31 cellular contexts compared by ENCODE assay signal in genomic region chr9:93533863-93534262, GRCh38. TPM values are rescaled to one million over a fixed set of nuclear protein-coding genes. Genes with fewer than 3 reads are reported as not detected.
DNase-seq lines count a peak whose midpoint lies in the region; ATAC-seq and TF ChIP-seq lines count a peak whose summit lies in the region.
"Had no signal": no experiment of that assay in that cellular context is flagged by ENCODE, and none has a peak within 500 bp of the region (broad histone marks: within the 10 kb centered on the region; RNA-seq: fewer than 3 reads in every experiment).

No MANE protein-coding gene starts in this region.

- H3K4me1 ChIP-seq in mesendoderm (ENCODE audit: control insufficient read depth, low read depth, low read length) = no peaks in the 10 kb centered on the region
- no peaks in the 10 kb centered on the region for H3K4me1 ChIP-seq in colonic mucosa
- H3K4me1 ChIP-seq: foreskin keratinocyte, left lung, pancreas, right atrium auricular region had no signal

- POLR2A ChIA-PET in HEK293T (lab: Yijun Ruan, JAX) = no interaction called here

- H3K18ac ChIP-seq in mesendoderm (ENCODE audit: low read length) = no peak overlapping the region

- H3K9me3 ChIP-seq in colonic mucosa = no peaks in the 10 kb centered on the region
- H3K9me3 ChIP-seq: adrenal gland, left lung, pancreas, right atrium auricular region, thoracic aorta had no signal

- H3K4me1 Mint-ChIP-seq in activated T-helper 17 cell treated with anti-CD3 and anti-CD28 coated beads, Interleukin-2, amount 50 U/mL, for 72 hours = peaks cover 11% of the 10 kb centered on the region
- H3K4me1 Mint-ChIP-seq: mesothelial cell of epicardium had no signal

- WGBS in mesendoderm (ENCODE audit: extremely low coverage, insufficient coverage, low lambda C conversion rate) = no CpG with 5 or more reads among the region's 8 CpGs

- no peak overlapping the region for H2BK120ac ChIP-seq in mesendoderm (ENCODE audit: low read depth, low read length)

- H3K27ac ChIP-seq in mesendoderm (ENCODE audit: low read depth, low read length) (no peak overlapping the region), colonic mucosa (no peak overlapping the region)
- H3K27ac ChIP-seq: adrenal gland, foreskin keratinocyte, left lung, pancreas, right atrium auricular region, thoracic aorta had no signal

- H3K9ac ChIP-seq in mesendoderm (ENCODE audit: low read length) (no peak overlapping the region), colonic mucosa (ENCODE audit: low read depth in 2 of 2, low read length in 2 of 2) (no peak overlapping the region)

- H2AK5ac ChIP-seq in mesendoderm (ENCODE audit: low read length) = no peak overlapping the region

- H3K4me3 ChIP-seq in GM12864 (ENCODE audit: low read depth, low read length) (no peak overlapping the region), mesendoderm (ENCODE audit: low read length) (no peak overlapping the region), colonic mucosa (no peak overlapping the region)
- H3K4me3 ChIP-seq: adrenal gland, left lung, pancreas, right atrium auricular region, thoracic aorta had no signal

- ATAC-seq in activated T-helper 17 cell treated with anti-CD3 and anti-CD28 coated beads, Interleukin-2, amount 50 U/mL, for 72 hours (replicated peaks) = no peak
- ATAC-seq in HG03442 (IDR thresholded peaks at IDR 0.05; ENCODE audit: unreplicated experiment) = no peak
- ATAC-seq: esophagus mucosa; foreskin keratinocyte; left lung; naive thymus-derived CD8-positive, alpha-beta T cell; pancreas; PC-3; Right ventricle myocardium inferior had no signal

- peaks cover 3% of the 10 kb centered on the region for H3K36me3 ChIP-seq in mesendoderm (ENCODE audit: control insufficient read depth, insufficient read depth, low read length)
- no peaks in the 10 kb centered on the region for H3K36me3 ChIP-seq in colonic mucosa

- H2BK5ac ChIP-seq in mesendoderm (ENCODE audit: low read length) = no peak overlapping the region

- intact Hi-C loops in colonic mucosa (cut with DNase I) = loop anchor here (10.0 kb wide), 1 partner anchor 259 kb away; no protein-coding TSS in a partner anchor

- H3K4me2 ChIP-seq in mesendoderm (ENCODE audit: low read length) = no peak overlapping the region

- no peaks in the 10 kb centered on the region for H3K79me2 ChIP-seq in mesendoderm (ENCODE audit: control insufficient read depth, insufficient read depth, low read length)

- H3K27me3 Mint-ChIP-seq in activated T-helper 17 cell treated with anti-CD3 and anti-CD28 coated beads, Interleukin-2, amount 50 U/mL, for 72 hours = no peaks in the 10 kb centered on the region
- H3K27me3 Mint-ChIP-seq: IgD-negative memory B cell; naive thymus-derived CD8-positive, alpha-beta T cell had no signal

- peak; percentile 5 for TF ChIP-seq CTCF in GM12864 (IDR thresholded peaks at IDR 0.05; ENCODE audit: low read depth, low read length, missing control alignments)
- no peak for TF ChIP-seq CTCF in colonic mucosa (IDR thresholded peaks at IDR 0.05)

- CTCF ChIA-PET in HEK293T (lab: Yijun Ruan, JAX) = no interaction called here

- DNase-seq in GM12864 (ENCODE audit: low read depth) = no peak
- DNase-seq in HEK293T (ENCODE audit: extremely low spot score) = peak; percentile 16
- peak; percentile 35 for DNase-seq in mesendoderm
- DNase-seq in nucleus accumbens (lab: John Stamatoyannopoulos, UW) = no peak
- no peak for DNase-seq in colonic mucosa
- DNase-seq: activated CD8-positive, alpha-beta memory T cell treated with anti-CD3 and anti-CD28 coated beads for 24 hours; activated gamma-delta T cell treated with Interleukin-2 at 50 U/mL for 16 hours; activated T-cell treated with anti-CD3 and anti-CD28 coated beads, Interleukin-2, amount 50 U/mL, for 1 hour; adrenal gland; effector CD4-positive, alpha-beta T cell; foreskin keratinocyte; immature natural killer cell; left lung; naive thymus-derived CD8-positive, alpha-beta T cell; NCI-H1417; NCI-H2081 treated with DMSO at 0.1 percent for 48 hours; NCI-H446; pancreas; PC-3; stimulated activated CD4-positive, alpha-beta T cell treated with anti-CD3 and anti-CD28 coated beads, Interleukin-4, amount 100 ng/mL, for 1 hour; stimulated activated naive CD4-positive, alpha-beta T cell; T1000 had no signal

- H3K9me3 Mint-ChIP-seq in activated T-helper 17 cell treated with anti-CD3 and anti-CD28 coated beads, Interleukin-2, amount 50 U/mL, for 72 hours = no peaks in the 10 kb centered on the region
- H3K9me3 Mint-ChIP-seq: brain; IgD-negative memory B cell; immature natural killer cell; mesothelial cell of epicardium; naive thymus-derived CD8-positive, alpha-beta T cell had no signal

- no peak overlapping the region for H3K4ac ChIP-seq in mesendoderm (ENCODE audit: low read depth, low read length)

- H3K27me3 ChIP-seq in mesendoderm (ENCODE audit: insufficient read depth, low read length, poor library complexity) (no peaks in the 10 kb centered on the region), colonic mucosa (no peaks in the 10 kb centered on the region)
- H3K27me3 ChIP-seq: adrenal gland, foreskin keratinocyte, left lung, pancreas, right atrium auricular region had no signal

- H4K8ac ChIP-seq in mesendoderm (ENCODE audit: low read depth, low read length) = no peak overlapping the region

- no peak overlapping the region for H3K4me3 Mint-ChIP-seq in activated T-helper 17 cell treated with anti-CD3 and anti-CD28 coated beads, Interleukin-2, amount 50 U/mL, for 72 hours
- H3K4me3 Mint-ChIP-seq: brain; IgD-negative memory B cell; immature natural killer cell; mesothelial cell of epicardium; naive thymus-derived CD8-positive, alpha-beta T cell had no signal

- H3K36me3 Mint-ChIP-seq in activated T-helper 17 cell treated with anti-CD3 and anti-CD28 coated beads, Interleukin-2, amount 50 U/mL, for 72 hours (ENCODE audit: low read depth) = peaks cover 100% of the 10 kb centered on the region

- H3K23ac ChIP-seq in mesendoderm (ENCODE audit: low read length) = no peak overlapping the region

- H4K5ac ChIP-seq in mesendoderm (ENCODE audit: low read length) = no peak overlapping the region

- H3K79me1 ChIP-seq in mesendoderm (ENCODE audit: low read length) = peaks cover 3% of the 10 kb centered on the region

- peak overlapping the region; percentile 69 for H3K27ac Mint-ChIP-seq in activated T-helper 17 cell treated with anti-CD3 and anti-CD28 coated beads, Interleukin-2, amount 50 U/mL, for 72 hours
- H3K27ac Mint-ChIP-seq: brain, mesothelial cell of epicardium had no signal

- no peak overlapping the region for H3K56ac ChIP-seq in mesendoderm (ENCODE audit: low read length)

- no peak overlapping the region for H2BK15ac ChIP-seq in mesendoderm (replicated peaks; ENCODE audit: low read depth)

TF ChIP-seq in HEK293T, 16 proteins besides CTCF, POLR2A, EP300 and RAD21:
- TF ChIP-seq NFRKB (IDR thresholded peaks at IDR 0.05) = no peak

RNA-seq across cellular contexts. Expression of gene PHF2, which starts 42.5 kb away (rescaled TPM):
- 10 to 100 TPM; 11.9 to 15.1 TPM for total RNA-seq in activated T-helper 17 cell treated with anti-CD3 and anti-CD28 coated beads, Interleukin-2, amount 50 U/mL, for 72 hours
- 6.5 TPM for polyA plus RNA-seq in mesendoderm (2013, experiment 1 of 2)
- polyA plus RNA-seq in mesendoderm (2013, experiment 2 of 2) = 7.1 TPM
- 10 to 100 TPM; 22.7 to 23.4 TPM for total RNA-seq in colonic mucosa

Comparison
In these comparisons a context has a peak if more than half of its experiments do, and no peak if none do; other contexts are left out.
1. DNase-seq: peak in HEK293T (single experiment) and mesendoderm (single experiment); none in GM12864 (single experiment), nucleus accumbens (0 of 56) and colonic mucosa (single experiment).